Comparison of ENCODE assay signal across 17 cellular contexts in genomic region chr12:13093191-13093849, GRCh38. TPM values are rescaled to one million over a fixed set of nuclear protein-coding genes. Genes with fewer than 3 reads are reported as not detected.
DNase-seq lines count a peak whose midpoint lies in the region; ATAC-seq, FAIRE-seq and TF ChIP-seq lines count a peak whose summit lies in the region.
"Had no signal": no experiment of that assay in that cellular context is flagged by ENCODE, and none has a peak within 500 bp of the region (broad histone marks: within the 10 kb centered on the region; RNA-seq: fewer than 3 reads in every experiment).

No MANE protein-coding gene starts in this region.

- H3K4me3 Mint-ChIP-seq in osteocyte (ENCODE audit: unreplicated experiment) = no peak overlapping the region
- H3K4me3 Mint-ChIP-seq: activated naive CD8-positive, alpha-beta T cell treated with anti-CD3 and anti-CD28 coated beads, Interleukin-2, amount 10 ng/mL, durations not matched to agents 7 days and 5 days; GM23338 had no signal

- no peaks in the 10 kb centered on the region for H4K20me1 ChIP-seq in MM.1S (ENCODE audit: insufficient read depth, low read length)
- no peaks in the 10 kb centered on the region for H4K20me1 ChIP-seq in H1 (replicated peaks in 1 of 2; ENCODE audit: control insufficient read depth in 1 of 2, insufficient read depth in 2 of 2, low read length in 2 of 2)

- peak overlapping the region; percentile 25; the same call in 1 of the 2 replicates for H2BK5ac ChIP-seq in H1 (ENCODE audit: low read depth, low read length)

- H2BK120ac ChIP-seq in H1 (replicated peaks; ENCODE audit: low read depth, low read length) = no peak overlapping the region

- peak overlapping the region; percentile 76; the same call in 1 of the 2 replicates for H2BK15ac ChIP-seq in H1 (ENCODE audit: low read length)

- intact Hi-C loops in sciatic nerve (cut with DNase I) = no loop called here

- no peaks in the 10 kb centered on the region for H3K9me2 ChIP-seq in MM.1S (replicated peaks; ENCODE audit: insufficient read depth, low read length)

- peaks cover 17% of the 10 kb centered on the region for H3F3A ChIP-seq in MM.1S (ENCODE audit: insufficient read depth, low read length)

- no peak for ATAC-seq in sciatic nerve
- ATAC-seq: GM23338 had no signal

- H2BK20ac ChIP-seq in H1 (ENCODE audit: low read length) = peak overlapping the region; percentile 87; the same call in 1 of the 2 replicates

- no peak overlapping the region for H3K23ac ChIP-seq in H1 (ENCODE audit: insufficient read length)

- H3K36me3 ChIP-seq in MM.1S (replicated peaks; ENCODE audit: insufficient read depth, low read length) = no peaks in the 10 kb centered on the region
- H3K36me3 ChIP-seq in H1 (ENCODE audit: control insufficient read depth in 2 of 4, insufficient read depth in 4 of 4, low read length in 3 of 4) = no peaks in the 10 kb centered on the region
- H3K36me3 ChIP-seq: esophagus squamous epithelium, MG63, upper lobe of left lung had no signal

- peak overlapping the region; percentile 79 for H4K91ac ChIP-seq in H1 (replicated peaks; ENCODE audit: insufficient read length, low read length)

- no peak for TF ChIP-seq EP300 in H1 (IDR thresholded peaks at IDR 0.05; ENCODE audit: borderline replicate concordance in 1 of 2, low read depth in 2 of 2, low read length in 2 of 2)

- H3K56ac ChIP-seq in H1 (replicated peaks; ENCODE audit: insufficient read length, low read depth, low read length) = no peak overlapping the region

- CTCF ChIA-PET in H1 (lab: Charles Lee; ENCODE audit: partially characterized antibody) = interaction anchor here (0.7 to 4.8 kb wide), 6 partner anchors 11 to 177 kb away, joined by 3 to 14 read pairs (median 6); no protein-coding TSS in a partner anchor

- H3K9me3 ChIP-seq in MM.1S (replicated peaks; ENCODE audit: insufficient read depth, low read length) (no peaks in the 10 kb centered on the region), H1 (ENCODE audit: insufficient read depth in 2 of 2, low read depth in 1 of 2, low read length in 1 of 2) (no peaks in the 10 kb centered on the region)
- H3K9me3 ChIP-seq: esophagus squamous epithelium, MG63, upper lobe of left lung had no signal

- DNase-seq in D341Med (ENCODE audit: low spot score) (peak; percentile 64), MM.1S (no peak), H1 (ENCODE audit: low read depth in 1 of 2, low spot score in 2 of 2) (no peak), osteocyte (ENCODE audit: extremely low spot score, unreplicated experiment) (no peak), sciatic nerve (ENCODE audit: low spot score) (no peak), AG08396 (ENCODE audit: low spot score) (no peak)
- no peak for DNase-seq in effector CD4-positive, alpha-beta T cell
- no peak for DNase-seq in activated CD4-positive, alpha-beta T cell treated with anti-CD3 and anti-CD28 coated beads for 48 hours
- DNase-seq: activated naive CD8-positive, alpha-beta T cell treated with anti-CD3 and anti-CD28 coated beads, Interleukin-2, amount 10 ng/mL, durations not matched to agents 7 days and 5 days; activated T-cell treated with anti-CD3 and anti-CD28 coated beads for 4 hours; esophagus squamous epithelium; MG63; midbrain; NCI-H2107; upper lobe of left lung had no signal

- no peaks in the 10 kb centered on the region for H3K79me1 ChIP-seq in H1 (ENCODE audit: low read depth, low read length)

- no peak overlapping the region for H2AFZ ChIP-seq in MM.1S (ENCODE audit: low read length)
- H2AFZ ChIP-seq in H1 (ENCODE audit: low read length) = no peak overlapping the region
- H2AFZ ChIP-seq: GM23338 had no signal

- TF ChIP-seq CTCF in MM.1S (IDR thresholded peaks at IDR 0.05; ENCODE audit: low read length) (no peak), H1 (IDR thresholded peaks at IDR 0.05; ENCODE audit: control extremely low read depth in 1 of 3, insufficient read depth in 1 of 3, low read depth in 1 of 3, low read length in 3 of 3) (no peak), osteocyte (IDR thresholded peaks at IDR 0.05) (no peak)

- no peak for TF ChIP-seq RAD21 in H1 (IDR thresholded peaks at IDR 0.05 in 1 of 2, conservative IDR thresholded peaks at IDR 0.05 in 1 of 2; ENCODE audit: low read depth in 2 of 2, low read length in 2 of 2)

- no peak for TF ChIP-seq POLR2A in H1 (IDR thresholded peaks at IDR 0.05; ENCODE audit: control extremely low read depth in 1 of 2, low read depth in 2 of 2, low read length in 2 of 2)

- H3K23me2 ChIP-seq in H1 (ENCODE audit: low read depth, low read length) = no peaks in the 10 kb centered on the region

- no peaks in the 10 kb centered on the region for H3K36me3 Mint-ChIP-seq in osteocyte (ENCODE audit: unreplicated experiment)
- H3K36me3 Mint-ChIP-seq: activated naive CD8-positive, alpha-beta T cell treated with anti-CD3 and anti-CD28 coated beads, Interleukin-2, amount 10 ng/mL, durations not matched to agents 7 days and 5 days had no signal

- H3K18ac ChIP-seq in H1 (ENCODE audit: extremely low read depth, low read length) = peak overlapping the region; percentile 54; the same call in 1 of the 2 replicates

- no peaks in the 10 kb centered on the region for H3K27me3 Mint-ChIP-seq in osteocyte (ENCODE audit: unreplicated experiment)

- no peak overlapping the region for H3K4me3 ChIP-seq in MM.1S (ENCODE audit: low read length)
- H3K4me3 ChIP-seq in H1 (ENCODE audit: extremely low read depth in 1 of 4, insufficient read depth in 2 of 4, low read depth in 3 of 4, low read length in 4 of 4) = no peak overlapping the region
- H3K4me3 ChIP-seq: esophagus squamous epithelium, GM23338, MG63, upper lobe of left lung had no signal

- no peak overlapping the region for H3K9ac ChIP-seq in MM.1S (ENCODE audit: low read length)
- no peak overlapping the region for H3K9ac ChIP-seq in H1 (replicated peaks in 1 of 4; ENCODE audit: extremely low read depth in 1 of 4, low read depth in 3 of 4, low read length in 3 of 4)

- H2BK12ac ChIP-seq in H1 (ENCODE audit: low read depth, low read length) = peak overlapping the region; percentile 82; the same call in 1 of the 2 replicates

- no peak for FAIRE-seq in H1 (lab: Jason Lieb, UNC)
- FAIRE-seq: GM18507 had no signal

- no peaks in the 10 kb centered on the region for H3K9me3 Mint-ChIP-seq in osteocyte (ENCODE audit: unreplicated experiment)
- H3K9me3 Mint-ChIP-seq: activated naive CD8-positive, alpha-beta T cell treated with anti-CD3 and anti-CD28 coated beads, Interleukin-2, amount 10 ng/mL, durations not matched to agents 7 days and 5 days; GM23338 had no signal

- no peak overlapping the region for H3K14ac ChIP-seq in H1 (ENCODE audit: insufficient read length)

- peak overlapping the region; percentile 63; the same call in 1 of the 2 replicates for H3K27ac ChIP-seq in MM.1S (ENCODE audit: low read length)
- H3K27ac ChIP-seq in H1 (ENCODE audit: low read depth, low read length) = no peak overlapping the region
- H3K27ac ChIP-seq: esophagus squamous epithelium, upper lobe of left lung had no signal

- H3K4me1 Mint-ChIP-seq in osteocyte (ENCODE audit: unreplicated experiment) = peaks cover 53% of the 10 kb centered on the region

- POLR2A ChIA-PET in H1 (lab: Charles Lee; ENCODE audit: partially characterized antibody) = interaction anchor here (1.2 to 1.6 kb wide), 2 partner anchors 9 to 50 kb away, joined by 3 to 5 read pairs; partner anchors contain the start of gene FAM234B

- WGBS in H1 (ENCODE audit: extremely low coverage in 1 of 2, insufficient coverage in 1 of 2, insufficient read length in 1 of 2, insufficient replicate concordance in 2 of 2, low coverage in 1 of 2, low lambda C conversion rate in 2 of 2, missing lambda C conversion rate in 1 of 2), 2 experiments = 82% methylated on average over 7 of the region's 7 CpGs; no CpG with 5 or more reads in 1 of the 2 experiments

- no peak overlapping the region for H3K4me2 ChIP-seq in MM.1S (ENCODE audit: low read depth, low read length)
- H3K4me2 ChIP-seq in H1 (ENCODE audit: insufficient read depth in 1 of 2, low read depth in 2 of 2, low read length in 2 of 2) = no peak overlapping the region
- H3K4me2 ChIP-seq: GM23338 had no signal

- H3K27ac Mint-ChIP-seq in osteocyte (ENCODE audit: unreplicated experiment) = peak overlapping the region; percentile 54
- H3K27ac Mint-ChIP-seq: activated naive CD8-positive, alpha-beta T cell treated with anti-CD3 and anti-CD28 coated beads, Interleukin-2, amount 10 ng/mL, durations not matched to agents 7 days and 5 days; GM23338 had no signal

- no peak overlapping the region for H4K8ac ChIP-seq in H1 (ENCODE audit: extremely low read depth, insufficient read depth, low read length)

- no peak overlapping the region for H3K4ac ChIP-seq in H1 (replicated peaks; ENCODE audit: insufficient read length, low read depth, low read length)

- H3K4me1 ChIP-seq in MM.1S (ENCODE audit: low read length) (peaks cover 56% of the 10 kb centered on the region), H1 (replicated peaks in 1 of 4; ENCODE audit: control insufficient read depth in 3 of 4, insufficient read depth in 4 of 4, low read length in 3 of 4) (peaks cover 10 to 18% (median 14%) of the 10 kb centered on the region in 4 experiments)

- no peaks in the 10 kb centered on the region for H3K79me2 ChIP-seq in MM.1S (ENCODE audit: low read length)
- no peaks in the 10 kb centered on the region for H3K79me2 ChIP-seq in H1 (ENCODE audit: control insufficient read depth in 1 of 2, insufficient read depth in 2 of 2, low read length in 2 of 2)

- no peak overlapping the region for H2AK5ac ChIP-seq in H1 (ENCODE audit: low read depth, low read length)

- no peak overlapping the region for H4K5ac ChIP-seq in H1 (ENCODE audit: insufficient read length, low read depth, low read length)

- H3K27me3 ChIP-seq in MM.1S (replicated peaks; ENCODE audit: insufficient read depth, low read length) (no peaks in the 10 kb centered on the region), H1 (replicated peaks in 1 of 4; ENCODE audit: control insufficient read depth in 3 of 4, extremely low read depth in 1 of 4, insufficient read depth in 3 of 4, low read length in 3 of 4) (no peaks in the 10 kb centered on the region)
- H3K27me3 ChIP-seq: esophagus squamous epithelium, MG63, upper lobe of left lung had no signal

RNA-seq across cellular contexts. Expression of gene GSG1, which starts 10.1 kb away (rescaled TPM):
- total RNA-seq in H1 (2021; fragmentation: NEBNext Ultra II Directional; extraction: Animal tissue kit (Norgen Biotek cat#: 25700)) = 0.89 and 1.3 TPM in 2 replicates
- 1.3 and 1.4 TPM in 2 replicates for polyA plus RNA-seq in H1 (2011; rRNA removed)
- polyA plus RNA-seq in H1 (2011; cell fraction: cytosol; rRNA removed) = 1.1 TPM
- polyA plus RNA-seq in H1 (2011; cell fraction: nucleus; rRNA removed) = 0.91 TPM
- polyA plus RNA-seq in H1 (2012, experiment 1 of 2) = 0.88 to 1.2 TPM (median 1.0 TPM) in 4 replicates
- polyA plus RNA-seq in H1 (2012, experiment 2 of 2) = 0.41 TPM
- polyA plus RNA-seq in H1 (2013, experiment 1 of 2) = 0.51 TPM
- polyA plus RNA-seq in H1 (2013, experiment 2 of 2) = 0.63 TPM
- 0.73 and 1.1 TPM in 2 replicates for polyA minus RNA-seq in H1 (2011; rRNA and poly(A)+ RNA removed)
- 0.95 TPM for polyA minus RNA-seq in H1 (2011; cell fraction: cytosol; rRNA and poly(A)+ RNA removed)
- 1.00 TPM for polyA minus RNA-seq in H1 (2011; cell fraction: nucleus; rRNA and poly(A)+ RNA removed)
- total RNA-seq in osteocyte = not detected in 2 replicates
- total RNA-seq in sciatic nerve = not detected
- total RNA-seq: activated naive CD8-positive, alpha-beta T cell treated with anti-CD3 and anti-CD28 coated beads, Interleukin-2, amount 10 ng/mL, durations not matched to agents 7 days and 5 days; esophagus squamous epithelium; upper lobe of left lung had no signal

RNA-seq across cellular contexts. Expression of gene FAM234B, which starts 49.1 kb away (rescaled TPM):
- total RNA-seq in H1 (2021; fragmentation: NEBNext Ultra II Directional; extraction: Animal tissue kit (Norgen Biotek cat#: 25700)) = 26.1 and 29.1 TPM in 2 replicates
- 10.6 and 12.5 TPM in 2 replicates for polyA plus RNA-seq in H1 (2011; rRNA removed)
- 14.3 TPM for polyA plus RNA-seq in H1 (2011; cell fraction: cytosol; rRNA removed)
- polyA plus RNA-seq in H1 (2011; cell fraction: nucleus; rRNA removed) = 14.0 TPM
- polyA plus RNA-seq in H1 (2012, experiment 1 of 2) = 17.3 to 20.9 TPM (median 20.0 TPM) in 4 replicates
- polyA plus RNA-seq in H1 (2012, experiment 2 of 2) = 3.6 TPM
- polyA plus RNA-seq in H1 (2013, experiment 1 of 2) = 23.6 TPM
- polyA plus RNA-seq in H1 (2013, experiment 2 of 2) = 21.9 TPM
- 72.0 and 78.7 TPM in 2 replicates for polyA minus RNA-seq in H1 (2011; rRNA and poly(A)+ RNA removed)
- polyA minus RNA-seq in H1 (2011; cell fraction: cytosol; rRNA and poly(A)+ RNA removed) = 24.0 TPM
- polyA minus RNA-seq in H1 (2011; cell fraction: nucleus; rRNA and poly(A)+ RNA removed) = 35.1 TPM
- total RNA-seq in osteocyte (5.0 and 6.8 TPM in 2 replicates), sciatic nerve (7.8 TPM)
